8 cellular contexts compared by ENCODE assay signal in the genomic region with DNA sequence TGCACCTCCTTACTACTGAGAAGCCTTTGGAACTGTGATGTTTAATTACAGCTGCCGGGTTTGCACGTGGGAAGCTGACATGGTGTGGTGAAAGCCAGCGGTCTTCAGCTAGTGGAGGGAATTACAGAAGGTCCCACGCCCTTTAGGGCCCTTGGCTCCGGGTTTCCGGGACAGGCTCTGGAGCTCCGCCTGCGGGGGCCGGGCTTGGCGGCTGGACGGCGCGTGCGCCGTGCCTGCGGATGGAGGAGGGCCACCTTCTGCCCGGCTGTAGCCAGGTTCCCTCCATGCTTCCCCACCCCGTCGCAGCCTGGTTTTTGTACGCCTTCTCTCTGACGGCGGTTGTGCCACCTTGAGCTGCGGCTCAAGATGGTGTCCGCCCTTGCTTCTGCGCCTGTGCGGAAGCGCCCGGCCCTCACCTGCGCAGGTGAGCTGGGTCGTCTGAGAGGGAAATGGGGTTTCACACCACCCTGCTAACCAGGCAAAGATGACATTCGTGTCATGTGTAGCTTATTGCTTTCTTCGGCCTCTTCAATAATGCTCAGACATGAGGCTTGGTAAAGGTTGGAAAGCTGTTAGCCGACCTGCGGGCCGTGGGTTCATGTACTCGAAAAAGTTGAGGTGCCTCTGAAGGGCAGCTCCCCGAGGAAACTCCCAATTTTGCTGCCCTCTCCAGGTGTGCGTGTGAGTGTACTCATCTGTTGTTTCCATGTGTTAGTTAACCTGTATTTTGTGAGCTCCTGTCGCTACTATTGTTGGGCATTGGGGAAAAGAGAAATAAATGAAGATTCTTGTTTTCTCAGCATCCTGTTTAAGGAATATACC. TPM values are rescaled to one million over a fixed set of nuclear protein-coding genes. Genes with fewer than 3 reads are reported as not detected.
DNase-seq lines count a peak whose midpoint lies in the region; ATAC-seq and TF ChIP-seq lines count a peak whose summit lies in the region.

No MANE protein-coding gene starts in this region.

- ATAC-seq in HG03108 (IDR thresholded peaks at IDR 0.05; ENCODE audit: unreplicated experiment) (peak; percentile 61), activated B cell treated with CpG ODN at 0.5 μM for 24 hours (ENCODE audit: low read depth) (peak; percentile 95), HG02885 (IDR thresholded peaks at IDR 0.05; ENCODE audit: poor library complexity, unreplicated experiment) (no peak), GM21526 (IDR thresholded peaks at IDR 0.05; ENCODE audit: low FRiP score, unreplicated experiment) (no peak)

- H3K27ac ChIP-seq in AG04450 (ENCODE audit: low read depth, low read length): no peak overlapping the region

- CTCF ChIA-PET in AG04450 (lab: Charles Lee) (interaction anchor here (0.6 to 3.2 kb wide), 5 partner anchors 10 to 427 kb away, joined by 3 to 35 read pairs (median 7); no protein-coding TSS in a partner anchor), activated B cell treated with CpG ODN at 0.5 μM for 24 hours (lab: Charles Lee) (interaction anchor here (1.4 to 2.1 kb wide), 4 partner anchors 10 to 132 kb away, joined by 5 to 12 read pairs (median 8); a partner anchor contains a TSS)

- H3K27me3 Mint-ChIP-seq in activated B cell treated with CpG ODN at 0.5 μM for 24 hours: no peaks in the 10 kb centered on the region

- no peaks in the 10 kb centered on the region for H3K9me3 Mint-ChIP-seq in activated B cell treated with CpG ODN at 0.5 μM for 24 hours

- 0 out of 2 replicates have a peak overlapping the region, but pooled peaks have one; percentile 4 for H3K4me3 ChIP-seq in AG04450 (ENCODE audit: low read depth, low read length)

- POLR2A ChIA-PET in AG04450 (lab: Yijun Ruan, JAX) (interaction anchor here (1.2 to 1.5 kb wide), 4 partner anchors 39 to 193 kb away, joined by 4 to 8 read pairs (median 6); a partner anchor contains a TSS), activated B cell treated with CpG ODN at 0.5 μM for 24 hours (lab: Charles Lee) (interaction anchor here (0.5 to 2.4 kb wide), 12 partner anchors 10 to 1049 kb away, joined by 3 to 23 read pairs (median 7); a partner anchor contains a TSS)

- H3K27ac Mint-ChIP-seq in activated B cell treated with CpG ODN at 0.5 μM for 24 hours: peak overlapping the region; percentile 61

- intact Hi-C loops in activated B cell treated with CpG ODN at 0.5 μM for 24 hours (cut with micrococcal nuclease): no loop called here

- DNase-seq in AG04450 (ENCODE audit: low read depth, low spot score): no peak
- DNase-seq in activated B cell treated with CpG ODN at 0.5 μM for 24 hours: peak; percentile 62
- peak; percentile 46 to 47 for DNase-seq in T47D (ENCODE audit: low read depth in 1 of 2, low spot score in 1 of 2)
- peak; percentile 84 for DNase-seq in islet precursor cell
- peak; percentile 13 to 49 for DNase-seq in stimulated activated CD4-positive, alpha-beta T cell treated with anti-CD3 and anti-CD28 coated beads, Interleukin-15, amount 100 ng/mL, for 48 hours (ENCODE audit: low read depth in 2 of 2)

- peaks cover 6% of the 10 kb centered on the region for H3K36me3 Mint-ChIP-seq in activated B cell treated with CpG ODN at 0.5 μM for 24 hours (ENCODE audit: low read depth)

- H3K4me1 Mint-ChIP-seq in activated B cell treated with CpG ODN at 0.5 μM for 24 hours: peaks cover 10% of the 10 kb centered on the region

- TF ChIP-seq CTCF in AG04450 (IDR thresholded peaks at IDR 0.05; ENCODE audit: low read depth, low read length) (no peak), activated B cell treated with CpG ODN at 0.5 μM for 24 hours (IDR thresholded peaks at IDR 0.05) (no peak)

- peak overlapping the region; percentile 87 for H3K4me3 Mint-ChIP-seq in activated B cell treated with CpG ODN at 0.5 μM for 24 hours

- no peaks in the 10 kb centered on the region for H3K9me3 ChIP-seq in AG04450 (ENCODE audit: control insufficient read depth, insufficient read depth, low read length)

- in situ Hi-C loops in T47D (cut with HindIII; ENCODE audit: low pct_unique_long_range_greater_than_20kb, low sequenced_read_pairs): no loop called here

- no peaks in the 10 kb centered on the region for H3K27me3 ChIP-seq in AG04450 (ENCODE audit: control insufficient read depth, insufficient read depth, low read length)

RNA-seq across cellular contexts. Expression of a gene that starts 36.6 kb away (rescaled TPM):
- not detected in 2 replicates for polyA plus RNA-seq in AG04450 (2011; rRNA removed)
- polyA minus RNA-seq in AG04450 (2011; rRNA and poly(A)+ RNA removed): not detected in 2 replicates
- total RNA-seq in activated B cell treated with CpG ODN at 0.5 μM for 24 hours: not detected in 2 replicates

RNA-seq across cellular contexts. Expression of a gene that starts 38.6 kb away (rescaled TPM):
- 73.6 and 85.1 TPM in 2 replicates for polyA plus RNA-seq in AG04450 (2011; rRNA removed)
- polyA minus RNA-seq in AG04450 (2011; rRNA and poly(A)+ RNA removed): 130 and 139 TPM in 2 replicates
- total RNA-seq in activated B cell treated with CpG ODN at 0.5 μM for 24 hours: 70.6 and 81.2 TPM in 2 replicates

Comparison
In these comparisons a context has a peak if more than half of its experiments do, and no peak if none do; other contexts are left out.
1. ATAC-seq: peak in HG03108 (single experiment) and activated B cell treated with CpG ODN at 0.5 μM for 24 hours (single experiment); none in HG02885 (single experiment) and GM21526 (single experiment).